8 cellular contexts compared by ENCODE assay signal in genomic region chr1:61254629-61255323, GRCh38.
DNase-seq lines count a peak whose midpoint lies in the region; ATAC-seq and TF ChIP-seq lines count a peak whose summit lies in the region.

No MANE protein-coding gene starts in this region.

- H3K9me2 ChIP-seq in GM23338 (ENCODE audit: insufficient read depth), result no peaks in the 10 kb centered on the region; the same call in 1 of the 2 replicates

- H3K9me3 Mint-ChIP-seq in nephron progenitor cell, result no peaks in the 10 kb centered on the region
- no peaks in the 10 kb centered on the region for H3K9me3 Mint-ChIP-seq in GM23338

- no peaks in the 10 kb centered on the region for H3K79me2 ChIP-seq in GM23338 (replicated peaks; ENCODE audit: insufficient read depth)

- no peaks in the 10 kb centered on the region for H3F3A ChIP-seq in GM23338 (replicated peaks; ENCODE audit: low read depth)

- peak overlapping the region; percentile 23; the same call in 1 of the 2 replicates for H3K27ac ChIP-seq in C4-2B
- no peak overlapping the region for H3K27ac ChIP-seq in GM23338 (ENCODE audit: low read depth)

- TF ChIP-seq CTCF in C4-2B (conservative IDR thresholded peaks at IDR 0.05) (no peak), epithelial cell of esophagus (IDR thresholded peaks at IDR 0.05; ENCODE audit: insufficient read depth, low read depth, low read length, missing control alignments) (no peak), nephron progenitor cell (IDR thresholded peaks at IDR 0.05) (no peak), GM23338 (conservative IDR thresholded peaks at IDR 0.05; ENCODE audit: low read depth in 2 of 2) (no peak)

- no peaks in the 10 kb centered on the region for H3K27me3 ChIP-seq in GM23338 (ENCODE audit: insufficient read depth)

- H3K4me1 Mint-ChIP-seq in nephron progenitor cell (peaks cover 22% of the 10 kb centered on the region), GM23338 (peaks cover 32% of the 10 kb centered on the region; the same call in 2 of the 3 replicates)

- no peak overlapping the region for H3K4me2 ChIP-seq in GM23338

- H3K36me3 Mint-ChIP-seq in nephron progenitor cell (ENCODE audit: low read depth), result no peaks in the 10 kb centered on the region
- H3K36me3 Mint-ChIP-seq in GM23338 (ENCODE audit: low read depth), result no peaks in the 10 kb centered on the region

- H3K27ac Mint-ChIP-seq in nephron progenitor cell, result peak overlapping the region; percentile 2
- H3K27ac Mint-ChIP-seq in GM23338, result no peak overlapping the region

- DNase-seq in NOMO-1 treated with DMSO at 0.1 percent for 48 hours (lab: John Stamatoyannopoulos, UW; ENCODE audit: unreplicated experiment) (peak; percentile 46), epithelial cell of esophagus (ENCODE audit: low read depth) (peak; percentile 58), nephron progenitor cell (no peak), OCI-M2 (lab: John Stamatoyannopoulos, UW; ENCODE audit: unreplicated experiment) (no peak), LoVo (ENCODE audit: low spot score) (no peak), GM23338 (ENCODE audit: low spot score) (no peak)

- H3K4me3 Mint-ChIP-seq in nephron progenitor cell (no peak overlapping the region), GM23338 (no peak overlapping the region)

- peaks cover 14% of the 10 kb centered on the region for H3K4me1 ChIP-seq in GM23338 (ENCODE audit: insufficient read depth)

- H3K4me3 ChIP-seq in epithelial cell of esophagus (ENCODE audit: low read length) (peak overlapping the region; percentile 26), GM23338 (no peak overlapping the region)

- H2AFZ ChIP-seq in GM23338, result no peak overlapping the region

- H3K27me3 Mint-ChIP-seq in nephron progenitor cell (ENCODE audit: low read depth, poor library complexity) (no peaks in the 10 kb centered on the region), GM23338 (ENCODE audit: insufficient read depth, low read depth, poor library complexity) (peaks cover 2% of the 10 kb centered on the region)

- no peaks in the 10 kb centered on the region for H3K36me3 ChIP-seq in GM23338 (ENCODE audit: insufficient read depth)

- ATAC-seq in GM23338 (no peak), HG02571 (IDR thresholded peaks at IDR 0.05; ENCODE audit: unreplicated experiment) (no peak)

- no peaks in the 10 kb centered on the region for H4K20me1 ChIP-seq in GM23338 (replicated peaks; ENCODE audit: insufficient read depth)

TF ChIP-seq in GM23338, 12 proteins besides CTCF, POLR2A, EP300 and RAD21 (continues in another document):
- TF ChIP-seq ZNF331 (CRISPR knock-in tag; IDR thresholded peaks at IDR 0.05; ENCODE audit: low read depth), result no peak
- no peak for TF ChIP-seq POLR2AphosphoS5 (IDR thresholded peaks at IDR 0.05; ENCODE audit: low read depth)
- TF ChIP-seq ZNF462 (CRISPR knock-in tag; IDR thresholded peaks at IDR 0.05), result no peak
- no peak for TF ChIP-seq EZH2phosphoT487 (IDR thresholded peaks at IDR 0.05; ENCODE audit: unreplicated experiment)
- no peak for TF ChIP-seq NANOG (IDR thresholded peaks at IDR 0.05; ENCODE audit: borderline replicate concordance)
- TF ChIP-seq STAT1 (IDR thresholded peaks at IDR 0.05; ENCODE audit: unreplicated experiment), result no peak
- no peak for TF ChIP-seq REST (IDR thresholded peaks at IDR 0.05; ENCODE audit: unreplicated experiment)
- no peak for TF ChIP-seq CREB1 (CRISPR knock-in tag; IDR thresholded peaks at IDR 0.05; ENCODE audit: low read depth)
- TF ChIP-seq EZH2 (IDR thresholded peaks at IDR 0.05; ENCODE audit: low read depth, unreplicated experiment), result no peak
- no peak for TF ChIP-seq ZNF114 (CRISPR knock-in tag; IDR thresholded peaks at IDR 0.05)
- no peak for TF ChIP-seq ETS1 (IDR thresholded peaks at IDR 0.05)

Comparison
In these comparisons a context has a peak if more than half of its experiments do, and no peak if none do; other contexts are left out.
1. DNase-seq: peak in NOMO-1 treated with DMSO at 0.1 percent for 48 hours (single experiment) and epithelial cell of esophagus (single experiment); none in nephron progenitor cell (single experiment), OCI-M2 (single experiment), LoVo (single experiment) and GM23338 (single experiment).